1 cellular context compared by ENCODE assay signal in genomic region chr10:22681783-22682183, GRCh38.
TF ChIP-seq lines count a peak whose summit lies in the region.

No MANE protein-coding gene starts in this region.

TF ChIP-seq in IMR-90, 13 proteins besides CTCF, POLR2A, EP300 and RAD21 (continued from another document):
- TF ChIP-seq RCOR1 (IDR thresholded peaks at IDR 0.05; ENCODE audit: insufficient replicate concordance, low read length) (no peak), FOS (IDR thresholded peaks at IDR 0.05; ENCODE audit: low read depth, low read length) (no peak), MXI1 (IDR thresholded peaks at IDR 0.05; ENCODE audit: borderline replicate concordance, low read depth, low read length) (no peak), USF2 (IDR thresholded peaks at IDR 0.05; ENCODE audit: low read depth, low read length) (no peak), CEBPB (IDR thresholded peaks at IDR 0.05; ENCODE audit: low read depth, low read length) (no peak), NFE2L2 (IDR thresholded peaks at IDR 0.05; ENCODE audit: low read depth, low read length) (no peak), MAFK (IDR thresholded peaks at IDR 0.05; ENCODE audit: low read depth, low read length) (no peak), SMC3 (IDR thresholded peaks at IDR 0.05; ENCODE audit: low read depth, low read length) (no peak), CHD1 (IDR thresholded peaks at IDR 0.05; ENCODE audit: low read depth, low read length) (no peak)
- TF ChIP-seq, protein P1, sequence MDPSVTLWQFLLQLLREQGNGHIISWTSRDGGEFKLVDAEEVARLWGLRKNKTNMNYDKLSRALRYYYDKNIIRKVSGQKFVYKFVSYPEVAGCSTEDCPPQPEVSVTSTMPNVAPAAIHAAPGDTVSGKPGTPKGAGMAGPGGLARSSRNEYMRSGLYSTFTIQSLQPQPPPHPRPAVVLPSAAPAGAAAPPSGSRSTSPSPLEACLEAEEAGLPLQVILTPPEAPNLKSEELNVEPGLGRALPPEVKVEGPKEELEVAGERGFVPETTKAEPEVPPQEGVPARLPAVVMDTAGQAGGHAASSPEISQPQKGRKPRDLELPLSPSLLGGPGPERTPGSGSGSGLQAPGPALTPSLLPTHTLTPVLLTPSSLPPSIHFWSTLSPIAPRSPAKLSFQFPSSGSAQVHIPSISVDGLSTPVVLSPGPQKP (IDR thresholded peaks at IDR 0.05; ENCODE audit: borderline replicate concordance, low read depth, low read length) = no peak
